ENCODE assay signal across 8 cellular contexts in the genomic region with DNA sequence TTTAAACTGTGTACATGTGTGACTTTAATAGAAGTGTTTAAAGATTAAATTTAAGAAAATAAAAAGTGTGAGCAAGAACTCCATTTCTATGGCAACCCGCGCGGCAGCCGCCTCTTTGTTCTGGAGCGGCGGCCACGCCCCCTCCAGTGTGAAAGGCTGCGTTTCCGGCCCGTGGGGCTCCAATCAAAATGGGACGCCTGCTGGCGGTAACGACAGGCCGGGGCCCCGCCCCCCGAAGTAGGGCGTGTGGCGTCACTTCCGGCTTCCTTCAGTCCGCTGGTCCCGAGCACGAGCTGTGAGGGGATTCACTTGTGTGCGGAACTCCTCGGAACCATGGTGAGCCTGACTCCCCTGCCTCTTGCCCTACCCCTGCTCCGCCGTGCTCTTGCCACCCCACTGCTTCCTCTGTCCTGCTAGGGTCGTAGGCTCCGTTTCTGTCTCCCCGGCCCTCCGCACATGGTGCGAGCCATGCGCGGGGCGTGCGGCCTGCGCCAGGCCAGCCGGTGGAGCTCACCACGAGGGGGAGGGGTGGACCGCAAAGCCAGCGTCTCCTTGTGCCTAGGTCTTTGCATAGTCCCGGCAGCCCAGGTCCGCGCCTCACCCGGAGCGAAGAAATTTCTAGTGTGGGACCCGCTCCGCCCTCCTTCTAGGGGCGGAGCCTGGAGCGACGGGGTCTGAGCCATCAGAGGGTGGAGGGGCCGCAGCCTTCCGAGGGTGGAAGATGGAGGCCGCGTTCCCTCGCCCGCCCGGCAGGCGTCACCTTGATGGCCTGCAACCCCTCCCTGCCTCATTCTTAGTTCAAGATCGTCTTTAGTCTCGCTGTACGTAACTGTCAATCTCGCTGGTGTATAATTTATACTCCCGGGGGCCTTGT. TPM values are rescaled to one million over a fixed set of nuclear protein-coding genes. Genes with fewer than 3 reads are reported as not detected.
DNase-seq lines count a peak whose midpoint lies in the region; ATAC-seq, FAIRE-seq and TF ChIP-seq lines count a peak whose summit lies in the region.

CCT2 (plus strand) TSS at position 271 of the 874 bp plus-strand sequence; CDS start at position 334, 63 bp downstream.

- H2AFZ ChIP-seq in OCI-LY1 (ENCODE audit: low read length): peak within 1 kb of the TSS; percentile 98

- H3K9me3 Mint-ChIP-seq in mesothelial cell of epicardium: no peaks in the 10 kb centered on the region

- H3K9ac ChIP-seq in OCI-LY1 (ENCODE audit: low read length): peak within 1 kb of the TSS; percentile 97

- peaks cover 18% of the 10 kb centered on the region for H3K4me1 ChIP-seq in OCI-LY1 (ENCODE audit: insufficient read depth, low read length, severe bottlenecking)

- peak within 1 kb of the TSS; percentile 97 for H3K27ac Mint-ChIP-seq in mesothelial cell of epicardium

- peak; percentile 93 for FAIRE-seq in endometrium (lab: Jason Lieb, UNC)

- H3K4me3 ChIP-seq in OCI-LY1 (ENCODE audit: low read depth, low read length, poor library complexity, severe bottlenecking): peak within 1 kb of the TSS; percentile 97

- H4K20me1 ChIP-seq in OCI-LY1 (ENCODE audit: insufficient read depth, low read length): no peaks in the 10 kb centered on the region

- H3K4me2 ChIP-seq in OCI-LY1 (ENCODE audit: low read length): peak within 1 kb of the TSS; percentile 99

- H3K27ac ChIP-seq in OCI-LY1 (ENCODE audit: low read depth, low read length, poor library complexity, severe bottlenecking): peak within 1 kb of the TSS; percentile 71

- no peaks in the 10 kb centered on the region for H3K27me3 ChIP-seq in OCI-LY1 (ENCODE audit: insufficient read depth, low read length)

- peak; percentile 65 for DNase-seq in DMS 273 treated with DMSO at 0.1 percent for 48 hours (lab: John Stamatoyannopoulos, UW)
- peak; percentile 92 for DNase-seq in HuH-7 (ENCODE audit: low spot score)
- DNase-seq in activated CD8-positive, alpha-beta memory T cell treated with anti-CD3 and anti-CD28 coated beads, Interleukin-2, amount 50 U/mL, for 4 hours: peak; percentile 98
- DNase-seq in mesothelial cell of epicardium (ENCODE audit: low spot score in 2 of 2, unreplicated experiment in 2 of 2): peak; percentile 95 to 96
- DNase-seq in stimulated activated CD8-positive, alpha-beta memory T cell treated with anti-CD3 and anti-CD28 coated beads, Interleukin-15, amount 100 ng/mL, for 48 hours (ENCODE audit: low read depth in 2 of 2): peak; percentile 94

- no peaks in the 10 kb centered on the region for H3K27me3 Mint-ChIP-seq in mesothelial cell of epicardium (ENCODE audit: low read depth)

- H3K9me3 ChIP-seq in OCI-LY1 (ENCODE audit: low read length): no peaks in the 10 kb centered on the region

- peaks cover 49% of the 10 kb centered on the region for H3K36me3 ChIP-seq in OCI-LY1 (ENCODE audit: insufficient read depth, low read length)

- H3K4me1 Mint-ChIP-seq in mesothelial cell of epicardium: peaks cover 8% of the 10 kb centered on the region

- H3K9me2 ChIP-seq in OCI-LY1 (ENCODE audit: low read depth, low read length): no peaks in the 10 kb centered on the region

- TF ChIP-seq CTCF in OCI-LY1 (IDR thresholded peaks at IDR 0.05; ENCODE audit: low read length) (peak; percentile 28; the same call in 1 of the 2 replicates), mesothelial cell of epicardium (IDR thresholded peaks at IDR 0.05; ENCODE audit: unreplicated experiment) (no peak)

- no peaks in the 10 kb centered on the region; the same call in 1 of the 2 replicates for H3F3A ChIP-seq in OCI-LY1 (ENCODE audit: insufficient read depth, low read length)

- peaks cover 19% of the 10 kb centered on the region for H3K36me3 Mint-ChIP-seq in mesothelial cell of epicardium

- peak; percentile 98 for ATAC-seq in GM21515 (IDR thresholded peaks at IDR 0.05; ENCODE audit: unreplicated experiment)

- peaks cover 17% of the 10 kb centered on the region for H3K79me2 ChIP-seq in OCI-LY1 (ENCODE audit: insufficient read depth, low read length)

- H3K4me3 Mint-ChIP-seq in mesothelial cell of epicardium: peak within 1 kb of the TSS; percentile 96

RNA-seq across cellular contexts. Expression of gene CCT2, which starts in this region (rescaled TPM):
- 215 to 223 TPM (median 220 TPM) in 3 replicates for total RNA-seq in mesothelial cell of epicardium

Comparison
In these comparisons a context has a peak if more than half of its experiments do, and no peak if none do; other contexts are left out.
1. Peak in every context shown above with its lines: DNase-seq, ATAC-seq, H3K4me3 ChIP-seq and H3K27ac ChIP-seq.